8 cellular contexts compared by ENCODE assay signal in the genomic region with DNA sequence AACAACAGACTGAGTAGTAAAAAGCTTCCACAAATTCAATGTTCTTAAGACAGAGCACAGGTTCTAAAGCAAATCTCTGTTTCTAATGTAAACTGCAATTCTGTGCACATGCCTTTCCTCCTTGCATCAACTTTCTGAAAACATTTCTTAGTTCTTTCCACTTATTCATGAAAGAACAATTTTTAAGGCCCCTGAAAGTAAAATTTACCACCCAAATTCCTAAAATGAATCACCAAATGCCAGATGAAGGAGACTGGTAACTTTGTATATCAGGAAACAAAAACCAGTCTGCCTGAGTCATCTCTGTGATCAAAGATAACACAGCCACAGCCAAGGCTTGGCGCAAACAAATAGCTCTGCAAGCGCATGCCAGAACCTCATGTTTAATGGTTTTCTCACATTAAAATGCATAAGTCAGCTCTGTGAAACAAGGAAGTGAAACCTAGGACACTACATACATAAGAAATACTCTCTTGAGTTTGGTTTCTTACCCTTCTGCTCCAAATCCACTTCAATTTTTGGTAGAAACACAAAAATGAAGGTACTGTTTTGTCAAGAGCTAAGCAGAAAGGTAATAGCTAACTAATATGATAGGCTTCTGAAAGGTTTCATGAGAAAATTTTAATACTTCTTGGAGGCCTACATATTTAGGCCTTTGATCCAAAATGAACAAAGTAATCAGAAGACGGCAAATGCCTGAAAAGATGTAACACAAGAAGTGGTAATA.
DNase-seq lines count a peak whose midpoint lies in the region; ATAC-seq and TF ChIP-seq lines count a peak whose summit lies in the region.

No MANE protein-coding gene starts in this region.

- no peaks in the 10 kb centered on the region for H3K36me3 ChIP-seq in endodermal cell (ENCODE audit: control insufficient read depth, insufficient read depth, low read length)

- no peak for TF ChIP-seq POLR2A in NB4 (IDR thresholded peaks at IDR 0.05; ENCODE audit: extremely low read depth, insufficient read length)

- peak; percentile 90 for ATAC-seq in HG02678 (IDR thresholded peaks at IDR 0.05; ENCODE audit: unreplicated experiment)
- peak; percentile 99 for ATAC-seq in stimulated activated memory B cell treated with anti-CD40 and anti-IgM and Interleukin-4, amounts not matched to agents 10 μg/mL and 1 μg/mL and 100 μg/mL, for 72 hours

- peaks cover 6% of the 10 kb centered on the region for H3K4me1 Mint-ChIP-seq in endodermal cell
- peaks cover 36% of the 10 kb centered on the region for H3K4me1 Mint-ChIP-seq in stimulated activated memory B cell treated with anti-CD40 and anti-IgM and Interleukin-4, amounts not matched to agents 10 μg/mL and 1 μg/mL and 100 μg/mL, for 72 hours

- H3K9me3 ChIP-seq in endodermal cell (ENCODE audit: control insufficient read depth, low read length): no peaks in the 10 kb centered on the region

- H3K27ac Mint-ChIP-seq in endodermal cell: peak overlapping the region; percentile 35
- peak overlapping the region; percentile 56 for H3K27ac Mint-ChIP-seq in stimulated activated memory B cell treated with anti-CD40 and anti-IgM and Interleukin-4, amounts not matched to agents 10 μg/mL and 1 μg/mL and 100 μg/mL, for 72 hours

- no peak overlapping the region for H3K27ac ChIP-seq in endodermal cell (ENCODE audit: low read depth, low read length)

- peaks cover 10% of the 10 kb centered on the region for H3K36me3 Mint-ChIP-seq in endodermal cell (ENCODE audit: low read depth)
- peaks cover 33% of the 10 kb centered on the region for H3K36me3 Mint-ChIP-seq in stimulated activated memory B cell treated with anti-CD40 and anti-IgM and Interleukin-4, amounts not matched to agents 10 μg/mL and 1 μg/mL and 100 μg/mL, for 72 hours

- TF ChIP-seq CTCF in GM12865 (IDR thresholded peaks at IDR 0.05; ENCODE audit: insufficient read depth, low read depth, low read length, missing control alignments): no peak
- TF ChIP-seq CTCF in NB4 (IDR thresholded peaks at IDR 0.05; ENCODE audit: low read depth, low read length): no peak
- no peak for TF ChIP-seq CTCF in endodermal cell (conservative IDR thresholded peaks at IDR 0.05)

- H3K9ac ChIP-seq in endodermal cell (ENCODE audit: extremely low read depth, low read length, poor library complexity, severe bottlenecking): no peak overlapping the region

- H3K27me3 Mint-ChIP-seq in endodermal cell (ENCODE audit: insufficient read depth): no peaks in the 10 kb centered on the region
- H3K27me3 Mint-ChIP-seq in stimulated activated memory B cell treated with anti-CD40 and anti-IgM and Interleukin-4, amounts not matched to agents 10 μg/mL and 1 μg/mL and 100 μg/mL, for 72 hours: no peaks in the 10 kb centered on the region

- H3K27me3 ChIP-seq in endodermal cell (ENCODE audit: control insufficient read depth, insufficient read depth, low read length, poor library complexity, severe bottlenecking): no peaks in the 10 kb centered on the region

- no peak overlapping the region for H3K4me3 Mint-ChIP-seq in endodermal cell
- H3K4me3 Mint-ChIP-seq in stimulated activated memory B cell treated with anti-CD40 and anti-IgM and Interleukin-4, amounts not matched to agents 10 μg/mL and 1 μg/mL and 100 μg/mL, for 72 hours: peak overlapping the region; percentile 13

- WGBS in endodermal cell (ENCODE audit: insufficient coverage in 1 of 2, insufficient read length in 1 of 2), 2 experiments: 86 to 92% methylated on average over 2 to 3 of the region's 3 CpGs

- peak overlapping the region; percentile 22; the same call in 1 of the 2 replicates for H3K4me3 ChIP-seq in GM12865 (ENCODE audit: low read depth, low read length)
- no peak overlapping the region for H3K4me3 ChIP-seq in NB4 (ENCODE audit: low read depth, low read length)
- H3K4me3 ChIP-seq in endodermal cell (ENCODE audit: low read length): no peak overlapping the region

- no peaks in the 10 kb centered on the region for H3K9me3 Mint-ChIP-seq in endodermal cell
- H3K9me3 Mint-ChIP-seq in stimulated activated memory B cell treated with anti-CD40 and anti-IgM and Interleukin-4, amounts not matched to agents 10 μg/mL and 1 μg/mL and 100 μg/mL, for 72 hours: no peaks in the 10 kb centered on the region

- peak; percentile 97 for DNase-seq in GM12865 (ENCODE audit: low read depth)
- DNase-seq in NB4 (ENCODE audit: low read depth): peak; percentile 96
- DNase-seq in activated CD4-positive, alpha-beta T cell treated with anti-CD3 and anti-CD28 coated beads, Interleukin-2, amount 50 U/mL, for 48 hours: peak; percentile 55 to 68
- DNase-seq in endodermal cell: no peak
- DNase-seq in myocyte (ENCODE audit: low read depth): peak; percentile 69
- no peak for DNase-seq in NCI-H1694 (lab: John Stamatoyannopoulos, UW)

- no peaks in the 10 kb centered on the region for H3K4me1 ChIP-seq in endodermal cell (ENCODE audit: control insufficient read depth, insufficient read depth, low read length)

Comparison
In these comparisons a context has a peak if more than half of its experiments do, and no peak if none do; other contexts are left out.
1. DNase-seq: peak in GM12865 (single experiment), NB4 (single experiment), activated CD4-positive, alpha-beta T cell treated with anti-CD3 and anti-CD28 coated beads, Interleukin-2, amount 50 U/mL, for 48 hours (2 of 2) and myocyte (single experiment); none in endodermal cell (single experiment) and NCI-H1694 (single experiment).